17 cellular contexts compared by ENCODE assay signal in the genomic region with DNA sequence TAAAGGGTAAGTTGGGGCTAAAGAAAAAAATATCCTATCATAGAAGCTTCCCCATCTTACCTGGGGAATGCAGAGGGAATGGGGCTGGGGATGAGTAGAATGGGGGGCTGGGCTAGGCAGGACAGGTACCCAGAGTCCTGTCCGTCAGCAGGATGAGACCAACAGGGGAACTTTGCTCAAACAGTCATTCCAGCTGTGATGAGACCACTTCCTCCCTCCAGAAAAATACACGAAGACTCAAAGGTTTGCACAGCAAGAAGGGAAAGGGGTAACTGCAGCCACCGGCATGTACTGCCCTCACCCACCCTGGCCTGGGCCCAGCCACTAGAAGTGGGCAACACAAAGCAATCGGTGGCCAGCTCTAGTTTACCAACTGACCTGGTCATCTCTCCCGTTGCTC. TPM values are rescaled to one million over a fixed set of nuclear protein-coding genes. Genes with fewer than 3 reads are reported as not detected.
DNase-seq lines count a peak whose midpoint lies in the region; ATAC-seq and TF ChIP-seq lines count a peak whose summit lies in the region.
"Had no signal": no experiment of that assay in that cellular context is flagged by ENCODE, and none has a peak within 500 bp of the region (broad histone marks: within the 10 kb centered on the region; RNA-seq: fewer than 3 reads in every experiment).

No MANE protein-coding gene starts in this region.

- DNase-seq in activated T-cell treated with anti-CD3 and anti-CD28 coated beads, Interleukin-2, amount 50 U/mL, for 72 hours, result no peak
- no peak for DNase-seq in activated T-cell treated with anti-CD3 and anti-CD28 coated beads, Interleukin-2, amount 50 U/mL, for 4 hours
- DNase-seq in T-helper 17 cell, result no peak
- DNase-seq in immature natural killer cell, result no peak
- no peak for DNase-seq in stomach
- DNase-seq in mesendoderm, result no peak
- DNase-seq in nucleus accumbens (lab: John Stamatoyannopoulos, UW), result no peak
- DNase-seq in stimulated activated CD8-positive, alpha-beta memory T cell treated with anti-CD3 and anti-CD28 coated beads, Interleukin-4, amount 100 ng/mL, for 48 hours, result no peak
- DNase-seq: effector CD8-positive, alpha-beta T cell; hippocampal formation; Karpas-422; mucosa of descending colon; NCI-H1417; small intestine; WERI-Rb-1 had no signal

- H3K9ac ChIP-seq in mesendoderm (ENCODE audit: low read length), result no peak overlapping the region

- H3K4me1 ChIP-seq in stomach (peaks cover 15 to 57% (median 38%) of the 10 kb centered on the region in 4 donors), mesendoderm (ENCODE audit: control insufficient read depth, low read depth, low read length) (no peaks in the 10 kb centered on the region)

- H3K4ac ChIP-seq in mesendoderm (ENCODE audit: low read depth, low read length), result no peak overlapping the region

- TF ChIP-seq EP300 in stomach (IDR thresholded peaks at IDR 0.05), result no peak

- H3K4me3 ChIP-seq in stomach (no peak overlapping the region), mesendoderm (ENCODE audit: low read length) (no peak overlapping the region)
- H3K4me3 ChIP-seq: GM23338, mucosa of descending colon, vagina had no signal

- 68 to 88% (median 84%) methylated on average over 5 of the region's 5 CpGs for WGBS in stomach, 5 donors
- WGBS in mesendoderm (ENCODE audit: extremely low coverage, insufficient coverage, low lambda C conversion rate), result no CpG with 5 or more reads among the region's 5 CpGs

- no peak overlapping the region for H4K5ac ChIP-seq in mesendoderm (ENCODE audit: low read length)

- no peak overlapping the region for H4K8ac ChIP-seq in mesendoderm (ENCODE audit: low read depth, low read length)

- H3K36me3 ChIP-seq in stomach (peaks cover 0 to 13% (median 8%) of the 10 kb centered on the region in 4 donors), mesendoderm (ENCODE audit: control insufficient read depth, insufficient read depth, low read length) (no peaks in the 10 kb centered on the region)
- H3K36me3 ChIP-seq: vagina had no signal

- intact Hi-C loops in stomach (cut with DNase I; ENCODE audit: low total_unique reads), result no loop called here

- no peak overlapping the region for H2AK5ac ChIP-seq in mesendoderm (ENCODE audit: low read length)

- H2BK120ac ChIP-seq in mesendoderm (ENCODE audit: low read depth, low read length), result no peak overlapping the region

- no peaks in the 10 kb centered on the region for H3K79me2 ChIP-seq in mesendoderm (ENCODE audit: control insufficient read depth, insufficient read depth, low read length)

- no peak overlapping the region for H3K18ac ChIP-seq in mesendoderm (ENCODE audit: low read length)

- H3K9me3 ChIP-seq in T-helper 17 cell (ENCODE audit: control insufficient read depth, low read length, poor library complexity, severe bottlenecking), result no peaks in the 10 kb centered on the region
- no peaks in the 10 kb centered on the region for H3K9me3 ChIP-seq in stomach
- H3K9me3 ChIP-seq: mucosa of descending colon, vagina had no signal

- no peak overlapping the region for H3K23ac ChIP-seq in mesendoderm (ENCODE audit: low read length)

- H3K56ac ChIP-seq in mesendoderm (ENCODE audit: low read length), result no peak overlapping the region

- ATAC-seq in activated T-cell treated with anti-CD3 and anti-CD28 coated beads, Interleukin-2, amount 50 U/mL, for 72 hours (replicated peaks in 1 of 2), result no peak
- no peak for ATAC-seq in activated T-cell treated with anti-CD3 and anti-CD28 coated beads, Interleukin-2, amount 50 U/mL, for 4 hours
- no peak for ATAC-seq in T-helper 17 cell
- ATAC-seq: GM23338, mucosa of descending colon had no signal

- H3K36me3 Mint-ChIP-seq in activated T-cell treated with anti-CD3 and anti-CD28 coated beads, Interleukin-2, amount 50 U/mL, for 72 hours (ENCODE audit: insufficient read depth in 2 of 2), result peaks cover 6 to 10% of the 10 kb centered on the region in 2 donors
- H3K36me3 Mint-ChIP-seq in activated T-cell treated with anti-CD3 and anti-CD28 coated beads, Interleukin-2, amount 50 U/mL, for 4 hours (ENCODE audit: insufficient read depth), result peaks cover 34% of the 10 kb centered on the region
- H3K36me3 Mint-ChIP-seq in T-helper 17 cell (ENCODE audit: low read depth) (peaks cover 12% of the 10 kb centered on the region), immature natural killer cell (peaks cover 24 to 51% (median 29%) of the 10 kb centered on the region in 3 donors)

- peaks cover 0 to 2% of the 10 kb centered on the region in 2 donors for H3K9me3 Mint-ChIP-seq in activated T-cell treated with anti-CD3 and anti-CD28 coated beads, Interleukin-2, amount 50 U/mL, for 72 hours
- peaks cover 5% of the 10 kb centered on the region for H3K9me3 Mint-ChIP-seq in activated T-cell treated with anti-CD3 and anti-CD28 coated beads, Interleukin-2, amount 50 U/mL, for 4 hours
- peaks cover 0 to 2% (median 0%) of the 10 kb centered on the region in 6 donors for H3K9me3 Mint-ChIP-seq in immature natural killer cell
- H3K9me3 Mint-ChIP-seq: GM23338 had no signal

- H2BK15ac ChIP-seq in mesendoderm (replicated peaks; ENCODE audit: low read depth), result no peak overlapping the region

- H3K4me1 Mint-ChIP-seq in activated T-cell treated with anti-CD3 and anti-CD28 coated beads, Interleukin-2, amount 50 U/mL, for 72 hours (ENCODE audit: low read depth), result peaks cover 37% of the 10 kb centered on the region
- H3K4me1 Mint-ChIP-seq in activated T-cell treated with anti-CD3 and anti-CD28 coated beads, Interleukin-2, amount 50 U/mL, for 4 hours (ENCODE audit: low read depth), result peaks cover 62% of the 10 kb centered on the region
- H3K4me1 Mint-ChIP-seq in T-helper 17 cell (peaks cover 54% of the 10 kb centered on the region), immature natural killer cell (peaks cover 76 to 93% of the 10 kb centered on the region in 2 donors)

- TF ChIP-seq CTCF in stomach (IDR thresholded peaks at IDR 0.05), result no peak

- no peaks in the 10 kb centered on the region for H3K79me1 ChIP-seq in mesendoderm (ENCODE audit: low read length)

- no peaks in the 10 kb centered on the region for H3K27me3 ChIP-seq in stomach
- H3K27me3 ChIP-seq in mesendoderm (ENCODE audit: insufficient read depth, low read length, poor library complexity), result no peaks in the 10 kb centered on the region
- H3K27me3 ChIP-seq: vagina had no signal

- no peak overlapping the region for H3K4me2 ChIP-seq in mesendoderm (ENCODE audit: low read length)
- H3K4me2 ChIP-seq: GM23338 had no signal

- peak overlapping the region in 3 of 5 donors; percentile 21 to 60 (median 41) for H3K27ac ChIP-seq in stomach
- no peak overlapping the region for H3K27ac ChIP-seq in mesendoderm (ENCODE audit: low read depth, low read length)
- H3K27ac ChIP-seq: vagina, WERI-Rb-1 had no signal

- H3K27ac Mint-ChIP-seq in activated T-cell treated with anti-CD3 and anti-CD28 coated beads, Interleukin-2, amount 50 U/mL, for 72 hours, result peak overlapping the region; percentile 62
- H3K27ac Mint-ChIP-seq in T-helper 17 cell, result peak overlapping the region; percentile 92
- peak overlapping the region; percentile 25 to 93 (median 82) for H3K27ac Mint-ChIP-seq in immature natural killer cell
- H3K27ac Mint-ChIP-seq: GM23338 had no signal

- no peak overlapping the region for H2BK5ac ChIP-seq in mesendoderm (ENCODE audit: low read length)

- no peaks in the 10 kb centered on the region for H3K27me3 Mint-ChIP-seq in activated T-cell treated with anti-CD3 and anti-CD28 coated beads, Interleukin-2, amount 50 U/mL, for 72 hours (ENCODE audit: low read depth)
- H3K27me3 Mint-ChIP-seq in activated T-cell treated with anti-CD3 and anti-CD28 coated beads, Interleukin-2, amount 50 U/mL, for 4 hours (ENCODE audit: low read depth), result no peaks in the 10 kb centered on the region
- H3K27me3 Mint-ChIP-seq in T-helper 17 cell (no peaks in the 10 kb centered on the region), immature natural killer cell (ENCODE audit: low read depth in 3 of 3) (peaks cover 0 to 1% (median 0%) of the 10 kb centered on the region in 3 donors)

- H3K4me3 Mint-ChIP-seq in activated T-cell treated with anti-CD3 and anti-CD28 coated beads, Interleukin-2, amount 50 U/mL, for 72 hours, result no peak overlapping the region
- no peak overlapping the region for H3K4me3 Mint-ChIP-seq in activated T-cell treated with anti-CD3 and anti-CD28 coated beads, Interleukin-2, amount 50 U/mL, for 4 hours
- H3K4me3 Mint-ChIP-seq in T-helper 17 cell, result peak overlapping the region; percentile 82
- peak overlapping the region in 4 of 5 donors; percentile 4 to 64 (median 14) for H3K4me3 Mint-ChIP-seq in immature natural killer cell
- H3K4me3 Mint-ChIP-seq: GM23338 had no signal

- TF ChIP-seq POLR2A in stomach (IDR thresholded peaks at IDR 0.05), result no peak

RNA-seq across cellular contexts. Expression of a gene that starts 20.7 kb away (rescaled TPM):
- total RNA-seq in activated T-cell treated with anti-CD3 and anti-CD28 coated beads, Interleukin-2, amount 50 U/mL, for 72 hours, result 10 to 100 TPM; 62.6 to 73.9 TPM
- 10 to 100 TPM; 89.1 to 90.4 (median 90.3) TPM for total RNA-seq in activated T-cell treated with anti-CD3 and anti-CD28 coated beads, Interleukin-2, amount 50 U/mL, for 4 hours
- total RNA-seq in T-helper 17 cell (10 to 100 TPM; 63.8 to 66.8 TPM), stomach (10 to 100 TPM; 36.2 to 59.8 (median 48.1) TPM)
- polyA plus RNA-seq in immature natural killer cell (10 to 100 TPM; 40.5 to 69.0 (median 53.3) TPM), stomach (10 to 100 TPM; 26.3 to 36.2 (median 34.2) TPM)
- 59.4 TPM for polyA plus RNA-seq in mesendoderm (2013, experiment 1 of 2)
- polyA plus RNA-seq in mesendoderm (2013, experiment 2 of 2), result 58.0 TPM

RNA-seq across cellular contexts. Expression of a gene that starts 35.5 kb away (rescaled TPM):
- total RNA-seq in activated T-cell treated with anti-CD3 and anti-CD28 coated beads, Interleukin-2, amount 50 U/mL, for 72 hours, result 10 to 100 TPM; 19.5 to 29.3 TPM
- 10 to 100 TPM; 10.3 to 12.1 (median 11.6) TPM for total RNA-seq in activated T-cell treated with anti-CD3 and anti-CD28 coated beads, Interleukin-2, amount 50 U/mL, for 4 hours
- 10 to 100 TPM; 58.9 to 68.6 TPM for total RNA-seq in T-helper 17 cell
- polyA plus RNA-seq in immature natural killer cell, result 10 to 100 TPM; 35.3 to 68.0 (median 35.9) TPM
- total RNA-seq in stomach, result 10 to 100 TPM in 2 of 5 donors, 1 to 10 TPM in 2, under 1 TPM in 1; 0.58 to 39.7 (median 6.7) TPM
- 1 to 10 TPM; 5.3 to 7.0 (median 5.6) TPM for polyA plus RNA-seq in stomach
- polyA plus RNA-seq in mesendoderm (2013, experiment 1 of 2), result 18.5 TPM
- 19.6 TPM for polyA plus RNA-seq in mesendoderm (2013, experiment 2 of 2)

RNA-seq across cellular contexts. Expression of a gene that starts 50.5 kb away (rescaled TPM):
- total RNA-seq in activated T-cell treated with anti-CD3 and anti-CD28 coated beads, Interleukin-2, amount 50 U/mL, for 72 hours, result 10 to 100 TPM; 77.8 to 82.2 TPM
- 10 to 100 TPM; 61.4 to 78.1 (median 71.9) TPM for total RNA-seq in activated T-cell treated with anti-CD3 and anti-CD28 coated beads, Interleukin-2, amount 50 U/mL, for 4 hours
- total RNA-seq in T-helper 17 cell, result 10 to 100 TPM; 46.8 to 52.7 TPM
- polyA plus RNA-seq in immature natural killer cell, result 100 to 1,000 TPM in 2 of 3 donors, 10 to 100 TPM in 1; 64.9 to 180 (median 105) TPM
- total RNA-seq in stomach, result 100 to 1,000 TPM in 2 of 5 donors, 10 to 100 TPM in 3; 17.5 to 309 (median 49.2) TPM
- 10 to 100 TPM; 23.3 to 42.0 (median 30.8) TPM for polyA plus RNA-seq in stomach
- 16.4 TPM for polyA plus RNA-seq in mesendoderm (2013, experiment 1 of 2)
- 17.2 TPM for polyA plus RNA-seq in mesendoderm (2013, experiment 2 of 2)

Comparison
In these comparisons a context has a peak if more than half of its experiments do, and no peak if none do; other contexts are left out.
1. H3K4me3 Mint-ChIP-seq: peak in T-helper 17 cell (single experiment) and immature natural killer cell (4 of 5); none in activated T-cell treated with anti-CD3 and anti-CD28 coated beads, Interleukin-2, amount 50 U/mL, for 72 hours (0 of 2) and activated T-cell treated with anti-CD3 and anti-CD28 coated beads, Interleukin-2, amount 50 U/mL, for 4 hours (single experiment).
2. Peak in every context shown above with its lines, with median percentiles within 50 percentile points of each other: H3K27ac Mint-ChIP-seq.